Comparison of ENCODE assay signal across 7 cellular contexts in genomic region chr11:67267188-67268035, GRCh38. TPM values are rescaled to one million over a fixed set of nuclear protein-coding genes. Genes with fewer than 3 reads are reported as not detected.
DNase-seq lines count a peak whose midpoint lies in the region; ATAC-seq and TF ChIP-seq lines count a peak whose summit lies in the region.

No MANE protein-coding gene starts in this region.

- H3K27ac ChIP-seq in RWPE1 (peak overlapping the region; percentile 96), ectodermal cell (ENCODE audit: insufficient read depth, low read depth, low read length, poor library complexity, severe bottlenecking) (no peak overlapping the region), muscle layer of duodenum (ENCODE audit: low read length) (peak overlapping the region; percentile 84)

- H3K27me3 ChIP-seq in ectodermal cell (ENCODE audit: control insufficient read depth, insufficient read depth, low read length, poor library complexity, severe bottlenecking): peaks cover 16% of the 10 kb centered on the region
- H3K27me3 ChIP-seq in muscle layer of duodenum (ENCODE audit: low read depth, low read length): no peaks in the 10 kb centered on the region

- POLR2A ChIA-PET in RWPE1 (lab: Yijun Ruan, JAX; ENCODE audit: low non-redundant PET): interaction anchor here (0.8 kb wide), 1 partner anchor 10 kb away, joined by 3 read pairs; no protein-coding TSS in a partner anchor

- peak; percentile 6 for ATAC-seq in GM19395 (IDR thresholded peaks at IDR 0.05; ENCODE audit: unreplicated experiment)
- ATAC-seq in HG03159 (IDR thresholded peaks at IDR 0.05; ENCODE audit: unreplicated experiment): no peak
- ATAC-seq in HG02610 (IDR thresholded peaks at IDR 0.05; ENCODE audit: unreplicated experiment): no peak

- H3K36me3 ChIP-seq in ectodermal cell (ENCODE audit: control insufficient read depth, insufficient read depth, low read length) (no peaks in the 10 kb centered on the region), muscle layer of duodenum (ENCODE audit: control insufficient read depth in 1 of 2, insufficient read depth in 2 of 2, low read length in 2 of 2) (no peaks in the 10 kb centered on the region)

- CTCF ChIA-PET in RWPE1 (lab: Yijun Ruan, JAX): interaction anchor here (1.0 to 2.6 kb wide), 4 partner anchors 17 to 115 kb away, joined by 4 to 15 read pairs (median 5); no protein-coding TSS in a partner anchor

- H3K9me3 ChIP-seq in ectodermal cell (ENCODE audit: control insufficient read depth, low read length) (no peaks in the 10 kb centered on the region), muscle layer of duodenum (ENCODE audit: control insufficient read depth in 1 of 2, low read length in 2 of 2) (no peaks in the 10 kb centered on the region)

- H3K4me3 ChIP-seq in ectodermal cell (ENCODE audit: insufficient read depth, low read depth, low read length) (peak overlapping the region; percentile 86), muscle layer of duodenum (ENCODE audit: low read depth in 1 of 2, low read length in 2 of 2) (peak overlapping the region; percentile 78 to 86)

- DNase-seq in RWPE1 (ENCODE audit: low spot score) (no peak), NCI-H1092 (lab: John Stamatoyannopoulos, UW) (no peak)

- 44 to 47% methylated on average over 28 of the region's 28 CpGs for WGBS in ectodermal cell, 2 experiments

- TF ChIP-seq CTCF in RWPE1 (conservative IDR thresholded peaks at IDR 0.05; ENCODE audit: low read depth): no peak

- H3K4me1 ChIP-seq in ectodermal cell (ENCODE audit: control insufficient read depth, insufficient read depth, low read length) (peaks cover 39% of the 10 kb centered on the region), muscle layer of duodenum (ENCODE audit: control insufficient read depth in 1 of 2, insufficient read depth in 2 of 2, low read length in 2 of 2) (peaks cover 35 to 68% of the 10 kb centered on the region in 2 donors)

RNA-seq across cellular contexts. Expression of gene GRK2, which starts 1.1 kb away (rescaled TPM):
- polyA plus RNA-seq in ectodermal cell (2013, experiment 1 of 4): 47.7 TPM
- polyA plus RNA-seq in ectodermal cell (2013, experiment 2 of 4): 45.8 TPM
- polyA plus RNA-seq in ectodermal cell (2013, experiment 3 of 4): 35.1 TPM
- polyA plus RNA-seq in ectodermal cell (2013, experiment 4 of 4): 37.3 TPM

RNA-seq across cellular contexts. Expression of gene ANKRD13D, which starts 21.7 kb away (rescaled TPM):
- polyA plus RNA-seq in ectodermal cell (2013, experiment 1 of 4): 30.3 TPM
- polyA plus RNA-seq in ectodermal cell (2013, experiment 2 of 4): 26.9 TPM
- 25.6 TPM for polyA plus RNA-seq in ectodermal cell (2013, experiment 3 of 4)
- polyA plus RNA-seq in ectodermal cell (2013, experiment 4 of 4): 26.8 TPM

RNA-seq across cellular contexts. Expression of gene SSH3, which starts 35.9 kb away (rescaled TPM):
- 9.5 TPM for polyA plus RNA-seq in ectodermal cell (2013, experiment 1 of 4)
- 8.1 TPM for polyA plus RNA-seq in ectodermal cell (2013, experiment 2 of 4)
- 10.0 TPM for polyA plus RNA-seq in ectodermal cell (2013, experiment 3 of 4)
- 10.0 TPM for polyA plus RNA-seq in ectodermal cell (2013, experiment 4 of 4)
